ENCODE assay signal across 14 cellular contexts in genomic region chr1:45328680-45329079, GRCh38. TPM values are rescaled to one million over a fixed set of nuclear protein-coding genes. Genes with fewer than 3 reads are reported as not detected.
DNase-seq lines count a peak whose midpoint lies in the region; ATAC-seq and TF ChIP-seq lines count a peak whose summit lies in the region.
"Had no signal": no experiment of that assay in that cellular context is flagged by ENCODE, and none has a peak within 500 bp of the region (broad histone marks: within the 10 kb centered on the region; RNA-seq: fewer than 3 reads in every experiment).

No MANE protein-coding gene starts in this region.

- no peak for ATAC-seq in activated CD8-positive, alpha-beta memory T cell treated with anti-CD3 and anti-CD28 coated beads, Interleukin-2, amount 10 ng/mL, durations not matched to agents 7 days and 5 days
- no peak for ATAC-seq in activated T-helper 17 cell treated with anti-CD3 and anti-CD28 coated beads, Interleukin-2, amount 50 U/mL, for 72 hours (replicated peaks)
- ATAC-seq in GM21360 (IDR thresholded peaks at IDR 0.05; ENCODE audit: unreplicated experiment) = no peak

- H3K9me3 ChIP-seq in HUES64 (ENCODE audit: insufficient read depth, low read depth, low read length) (no peaks in the 10 kb centered on the region), neural progenitor cell (ENCODE audit: low read depth) (no peaks in the 10 kb centered on the region)

- no peak for DNase-seq in activated CD8-positive, alpha-beta memory T cell treated with anti-CD3 and anti-CD28 coated beads, Interleukin-2, amount 10 ng/mL, durations not matched to agents 7 days and 5 days
- DNase-seq in activated CD8-positive, alpha-beta memory T cell treated with anti-CD3 and anti-CD28 coated beads, Interleukin-2, amount 50 U/mL, for 48 hours = no peak
- DNase-seq in neural progenitor cell (ENCODE audit: low spot score) (no peak), GM13977 (ENCODE audit: low spot score) (no peak), erythroblast (lab: John Stamatoyannopoulos, UW) (no peak)
- DNase-seq: activated CD4-positive, CD25-positive, alpha-beta regulatory T cell treated with anti-CD3 and anti-CD28 coated beads, Interleukin-2, amount 50 U/mL, for 72 hours; amygdala; left colon; NCI-H1092; NCI-H774 had no signal

- peaks cover 34% of the 10 kb centered on the region for H3F3A ChIP-seq in neural progenitor cell (ENCODE audit: low read depth)

- H3K36me3 ChIP-seq in HUES64 (ENCODE audit: insufficient read depth, low read length) (peaks cover 35% of the 10 kb centered on the region), neural progenitor cell (no peaks in the 10 kb centered on the region)

- H3K9me3 Mint-ChIP-seq in activated CD8-positive, alpha-beta memory T cell treated with anti-CD3 and anti-CD28 coated beads, Interleukin-2, amount 10 ng/mL, durations not matched to agents 7 days and 5 days (ENCODE audit: low read depth) = no peaks in the 10 kb centered on the region
- no peaks in the 10 kb centered on the region for H3K9me3 Mint-ChIP-seq in activated T-helper 17 cell treated with anti-CD3 and anti-CD28 coated beads, Interleukin-2, amount 50 U/mL, for 72 hours
- no peaks in the 10 kb centered on the region for H3K9me3 Mint-ChIP-seq in neural progenitor cell

- H3K4me2 ChIP-seq in neural progenitor cell = no peak overlapping the region

- no peaks in the 10 kb centered on the region for H3K27me3 Mint-ChIP-seq in activated CD8-positive, alpha-beta memory T cell treated with anti-CD3 and anti-CD28 coated beads, Interleukin-2, amount 10 ng/mL, durations not matched to agents 7 days and 5 days
- H3K27me3 Mint-ChIP-seq in activated T-helper 17 cell treated with anti-CD3 and anti-CD28 coated beads, Interleukin-2, amount 50 U/mL, for 72 hours = no peaks in the 10 kb centered on the region
- H3K27me3 Mint-ChIP-seq in neural progenitor cell (ENCODE audit: insufficient read depth, low read depth) = peaks cover 8% of the 10 kb centered on the region

- 69% methylated on average over 3 of the region's 5 CpGs for WGBS in HUES64

- H4K20me1 ChIP-seq in neural progenitor cell (ENCODE audit: low read depth) = no peaks in the 10 kb centered on the region

- H3K4me1 Mint-ChIP-seq in activated CD8-positive, alpha-beta memory T cell treated with anti-CD3 and anti-CD28 coated beads, Interleukin-2, amount 10 ng/mL, durations not matched to agents 7 days and 5 days = peaks cover 26% of the 10 kb centered on the region
- H3K4me1 Mint-ChIP-seq in activated T-helper 17 cell treated with anti-CD3 and anti-CD28 coated beads, Interleukin-2, amount 50 U/mL, for 72 hours = no peaks in the 10 kb centered on the region
- peaks cover 32% of the 10 kb centered on the region for H3K4me1 Mint-ChIP-seq in neural progenitor cell

- H3K4me1 ChIP-seq in HUES64 (ENCODE audit: insufficient read depth, low read length) (peaks cover 20% of the 10 kb centered on the region), neural progenitor cell (peaks cover 17% of the 10 kb centered on the region)

- 0 out of 2 replicates have a peak overlapping the region, but pooled peaks have one; percentile 7 for H3K27ac ChIP-seq in HUES64 (ENCODE audit: low read depth, low read length)
- H3K27ac ChIP-seq in neural progenitor cell = peak overlapping the region; percentile 76

- peak overlapping the region; percentile 80 for H3K4me3 Mint-ChIP-seq in activated CD8-positive, alpha-beta memory T cell treated with anti-CD3 and anti-CD28 coated beads, Interleukin-2, amount 10 ng/mL, durations not matched to agents 7 days and 5 days
- H3K4me3 Mint-ChIP-seq in activated T-helper 17 cell treated with anti-CD3 and anti-CD28 coated beads, Interleukin-2, amount 50 U/mL, for 72 hours = peak overlapping the region; percentile 80
- H3K4me3 Mint-ChIP-seq in neural progenitor cell = no peak overlapping the region

- no peaks in the 10 kb centered on the region for H3K79me2 ChIP-seq in neural progenitor cell (ENCODE audit: low read depth)

- no peak for TF ChIP-seq POLR2A in erythroblast (IDR thresholded peaks at IDR 0.05; ENCODE audit: low read length)

- no peaks in the 10 kb centered on the region for H3K27me3 ChIP-seq in HUES64 (ENCODE audit: insufficient read depth, low read length)
- H3K27me3 ChIP-seq in neural progenitor cell = no peaks in the 10 kb centered on the region

- no peak for TF ChIP-seq CTCF in neural progenitor cell (IDR thresholded peaks at IDR 0.05)
- TF ChIP-seq CTCF in GM13977 (IDR thresholded peaks at IDR 0.05; ENCODE audit: extremely low read depth, insufficient read depth, missing control alignments) = no peak

- CTCF ChIA-PET in activated CD8-positive, alpha-beta memory T cell treated with anti-CD3 and anti-CD28 coated beads, Interleukin-2, amount 10 ng/mL, durations not matched to agents 7 days and 5 days (lab: Charles Lee) = interaction anchor here (0.5 to 5.5 kb wide), 13 partner anchors 8 to 317 kb away, joined by 3 to 36 read pairs (median 5); partner anchors contain the start of genes MUTYH, TESK2, TOE1 and UROD

- no peak overlapping the region for H2AFZ ChIP-seq in neural progenitor cell (replicated peaks)

- H3K4me3 ChIP-seq in HUES64 (ENCODE audit: low read length) = peak overlapping the region; percentile 35; the same call in 1 of the 2 replicates
- H3K4me3 ChIP-seq in neural progenitor cell = no peak overlapping the region

- in situ Hi-C loops in GM13977 (cut with MboI; ENCODE audit: low pct_unique_long_range_greater_than_20kb, low sequenced_read_pairs, unreplicated experiment) = no loop called here

- H3K27ac Mint-ChIP-seq in activated CD8-positive, alpha-beta memory T cell treated with anti-CD3 and anti-CD28 coated beads, Interleukin-2, amount 10 ng/mL, durations not matched to agents 7 days and 5 days = peak overlapping the region; percentile 49
- H3K27ac Mint-ChIP-seq in activated T-helper 17 cell treated with anti-CD3 and anti-CD28 coated beads, Interleukin-2, amount 50 U/mL, for 72 hours = peak overlapping the region; percentile 49
- H3K27ac Mint-ChIP-seq in neural progenitor cell = peak overlapping the region; percentile 85

- H3K36me3 Mint-ChIP-seq in activated CD8-positive, alpha-beta memory T cell treated with anti-CD3 and anti-CD28 coated beads, Interleukin-2, amount 10 ng/mL, durations not matched to agents 7 days and 5 days = peaks cover 5% of the 10 kb centered on the region
- H3K36me3 Mint-ChIP-seq in activated T-helper 17 cell treated with anti-CD3 and anti-CD28 coated beads, Interleukin-2, amount 50 U/mL, for 72 hours (ENCODE audit: low read depth) = peaks cover 35% of the 10 kb centered on the region
- peaks cover 9% of the 10 kb centered on the region for H3K36me3 Mint-ChIP-seq in neural progenitor cell

- H3K9ac ChIP-seq in HUES64 (ENCODE audit: low read depth, low read length) (no peak overlapping the region; the same call in 1 of the 2 replicates), neural progenitor cell (no peak overlapping the region)

RNA-seq across cellular contexts. Expression of gene HPDL, which starts 2.0 kb away (rescaled TPM):
- 10 to 100 TPM; 16.3 to 23.4 TPM for total RNA-seq in activated CD8-positive, alpha-beta memory T cell treated with anti-CD3 and anti-CD28 coated beads, Interleukin-2, amount 10 ng/mL, durations not matched to agents 7 days and 5 days
- 3.2 TPM for polyA plus RNA-seq in HUES64 (2013, experiment 1 of 2)
- 3.9 TPM for polyA plus RNA-seq in HUES64 (2013, experiment 2 of 2)
- total RNA-seq in activated T-helper 17 cell treated with anti-CD3 and anti-CD28 coated beads, Interleukin-2, amount 50 U/mL, for 72 hours = 10 to 100 TPM in 1 of 2 donors, 1 to 10 TPM in 1; 4.5 to 22.6 TPM
- total RNA-seq in neural progenitor cell (ENCODE audit: low replicate concordance) = 0.64 and 2.4 TPM in 2 replicates
- total RNA-seq: SK-MEL-5 had no signal

RNA-seq across cellular contexts. Expression of gene TOE1, which starts 11.3 kb away (rescaled TPM):
- total RNA-seq in activated CD8-positive, alpha-beta memory T cell treated with anti-CD3 and anti-CD28 coated beads, Interleukin-2, amount 10 ng/mL, durations not matched to agents 7 days and 5 days = 10 to 100 TPM; 21.4 to 26.5 TPM
- polyA plus RNA-seq in HUES64 (2013, experiment 1 of 2) = 20.9 TPM
- 17.2 TPM for polyA plus RNA-seq in HUES64 (2013, experiment 2 of 2)
- total RNA-seq in activated T-helper 17 cell treated with anti-CD3 and anti-CD28 coated beads, Interleukin-2, amount 50 U/mL, for 72 hours = 10 to 100 TPM; 23.2 to 35.8 TPM
- total RNA-seq in neural progenitor cell (ENCODE audit: low replicate concordance) = 6.1 and 10.7 TPM in 2 replicates

RNA-seq across cellular contexts. Expression of gene MUTYH, which starts 11.6 kb away (rescaled TPM):
- 10 to 100 TPM; 65.3 to 67.2 TPM for total RNA-seq in activated CD8-positive, alpha-beta memory T cell treated with anti-CD3 and anti-CD28 coated beads, Interleukin-2, amount 10 ng/mL, durations not matched to agents 7 days and 5 days
- polyA plus RNA-seq in HUES64 (2013, experiment 1 of 2) = 29.5 TPM
- polyA plus RNA-seq in HUES64 (2013, experiment 2 of 2) = 34.4 TPM
- total RNA-seq in activated T-helper 17 cell treated with anti-CD3 and anti-CD28 coated beads, Interleukin-2, amount 50 U/mL, for 72 hours = 10 to 100 TPM; 23.5 to 35.4 TPM
- total RNA-seq in neural progenitor cell (ENCODE audit: low replicate concordance) = 48.2 and 89.7 TPM in 2 replicates
